14 cellular contexts compared by ENCODE assay signal in genomic region chr9:87428659-87429058, GRCh38.
"Had no signal": no experiment of that assay in that cellular context is flagged by ENCODE, and none has a peak within 500 bp of the region (broad histone marks: within the 10 kb centered on the region; RNA-seq: fewer than 3 reads in every experiment).

No MANE protein-coding gene starts in this region.

- H3K36me3 ChIP-seq: ascending aorta, left ventricle myocardium inferior had no signal

- H3K4me1 ChIP-seq: ascending aorta, left ventricle myocardium inferior, parathyroid adenoma had no signal

- H3K4me3 ChIP-seq: ascending aorta, left ventricle myocardium inferior had no signal

- H3K27ac ChIP-seq: ascending aorta, epithelial cell of prostate, left ventricle myocardium inferior, parathyroid adenoma had no signal

- H2AFZ ChIP-seq: parathyroid adenoma had no signal

- H3K79me2 ChIP-seq: parathyroid adenoma had no signal

- H3K27me3 ChIP-seq: ascending aorta had no signal

- H3K9ac ChIP-seq: parathyroid adenoma had no signal

- DNase-seq: activated CD4-positive, alpha-beta T cell treated with anti-CD3 and anti-CD28 coated beads for 1 hour; activated CD4-positive, alpha-beta T cell treated with anti-CD3 and anti-CD28 coated beads, Interleukin-2, amount 50 U/mL, for 4 hours; activated naive CD4-positive, alpha-beta T cell treated with anti-CD3 and anti-CD28 coated beads for 36 hours; activated naive CD8-positive, alpha-beta T cell treated with anti-CD3 and anti-CD28 coated beads, Interleukin-2, amount 50 U/mL, for 24 hours; dermis blood vessel endothelial cell; effector memory CD8-positive, alpha-beta T cell; left ventricle myocardium inferior; naive thymus-derived CD4-positive, alpha-beta T cell; retina had no signal

- FAIRE-seq: frontal cortex had no signal

- ATAC-seq: activated naive CD8-positive, alpha-beta T cell treated with anti-CD3 and anti-CD28 coated beads, Interleukin-2, amount 50 U/mL, for 24 hours; effector memory CD8-positive, alpha-beta T cell; naive thymus-derived CD4-positive, alpha-beta T cell; stimulated activated effector memory CD8-positive, alpha-beta T cell treated with anti-CD3 and anti-CD28 coated beads, Interleukin-12 subunit alpha, Interleukin-12 subunit beta, amount 100 ng/mL, for 72 hours had no signal
